29 cellular contexts compared by ENCODE assay signal in genomic region chr1:43908226-43908625, GRCh38. TPM values are rescaled to one million over a fixed set of nuclear protein-coding genes. Genes with fewer than 3 reads are reported as not detected.
"Had no signal": no experiment of that assay in that cellular context is flagged by ENCODE, and none has a peak within 500 bp of the region (broad histone marks: within the 10 kb centered on the region; RNA-seq: fewer than 3 reads in every experiment).

No MANE protein-coding gene starts in this region.

- H3K27me3 Mint-ChIP-seq: activated B cell treated with CpG ODN at 0.5 μM for 24 hours; activated CD4-positive, alpha-beta memory T cell treated with anti-CD3 and anti-CD28 coated beads, Interleukin-2, amount 10 ng/mL, durations not matched to agents 7 days and 5 days; activated naive CD4-positive, alpha-beta T cell treated with anti-CD3 and anti-CD28 coated beads, Interleukin-2, amount 50 U/mL, for 24 hours; activated naive CD8-positive, alpha-beta T cell treated with anti-CD3 and anti-CD28 coated beads for 36 hours; activated naive CD8-positive, alpha-beta T cell treated with anti-CD3 and anti-CD28 coated beads, Interleukin-2, amount 50 U/mL, for 24 hours; T-cell had no signal

- ATAC-seq: activated CD4-positive, CD25-positive, alpha-beta regulatory T cell treated with anti-CD3 and anti-CD28 coated beads, Interleukin-2, amount 50 U/mL, for 24 hours; activated naive CD8-positive, alpha-beta T cell treated with anti-CD3 and anti-CD28 coated beads, Interleukin-2, amount 50 U/mL, for 24 hours; activated T-cell treated with anti-CD3 and anti-CD28 coated beads, Interleukin-2, amount 50 U/mL, for 4 hours; body of pancreas; foreskin keratinocyte; gastrocnemius medialis; heart left ventricle; T-cell had no signal

- H3K4me3 Mint-ChIP-seq: activated B cell treated with CpG ODN at 0.5 μM for 24 hours; activated CD4-positive, alpha-beta memory T cell treated with anti-CD3 and anti-CD28 coated beads, Interleukin-2, amount 10 ng/mL, durations not matched to agents 7 days and 5 days; activated naive CD4-positive, alpha-beta T cell treated with anti-CD3 and anti-CD28 coated beads for 36 hours; activated naive CD4-positive, alpha-beta T cell treated with anti-CD3 and anti-CD28 coated beads, Interleukin-2, amount 50 U/mL, for 24 hours; activated naive CD8-positive, alpha-beta T cell treated with anti-CD3 and anti-CD28 coated beads for 36 hours; activated naive CD8-positive, alpha-beta T cell treated with anti-CD3 and anti-CD28 coated beads, Interleukin-2, amount 50 U/mL, for 24 hours; activated T-cell treated with anti-CD3 and anti-CD28 coated beads, Interleukin-2, amount 50 U/mL, for 4 hours; endodermal cell; T-cell; T-helper 1 cell treated with Interleukin-12 subunit alpha and Interleukin-12 subunit beta and Interleukin-4 antibody, amounts not matched to agents 30 μg/mL and 1 μg/mL, for 36 hours; T-helper 2 cell treated with Interferon-gamma antibody and Interleukin-4, amounts not matched to agents 5 μg/mL and 100 μg/mL, for 36 hours had no signal

- DNase-seq: activated B cell treated with CpG ODN at 0.5 μM for 24 hours; activated CD4-positive, alpha-beta memory T cell treated with anti-CD3 and anti-CD28 coated beads, Interleukin-2, amount 10 ng/mL, durations not matched to agents 7 days and 5 days; activated CD4-positive, alpha-beta T cell treated with anti-CD3 and anti-CD28 coated beads for 48 hours; activated CD8-positive, alpha-beta memory T cell treated with anti-CD3 and anti-CD28 coated beads, Interleukin-2, amount 50 U/mL, for 48 hours; activated effector memory CD4-positive, alpha-beta T cell treated with anti-CD3 and anti-CD28 coated beads, Interleukin-2, amount 50 U/mL, for 16 hours; activated naive CD4-positive, alpha-beta T cell treated with anti-CD3 and anti-CD28 coated beads for 36 hours; activated naive CD8-positive, alpha-beta T cell treated with anti-CD3 and anti-CD28 coated beads for 36 hours; activated naive CD8-positive, alpha-beta T cell treated with anti-CD3 and anti-CD28 coated beads, Interleukin-2, amount 50 U/mL, for 24 hours; activated T-cell treated with anti-CD3 and anti-CD28 coated beads, Interleukin-2, amount 50 U/mL, for 4 hours; adrenal gland; amygdala; body of pancreas; caudate nucleus; effector CD8-positive, alpha-beta T cell; endodermal cell; gastrocnemius medialis; glutamatergic neuron; heart left ventricle; T1000; WERI-Rb-1 had no signal

- H3K4me3 ChIP-seq: adrenal gland, body of pancreas, esophagus muscularis mucosa, gastrocnemius medialis, heart left ventricle had no signal

- H3K27ac Mint-ChIP-seq: activated B cell treated with CpG ODN at 0.5 μM for 24 hours; activated CD4-positive, alpha-beta memory T cell treated with anti-CD3 and anti-CD28 coated beads, Interleukin-2, amount 10 ng/mL, durations not matched to agents 7 days and 5 days; activated naive CD4-positive, alpha-beta T cell treated with anti-CD3 and anti-CD28 coated beads for 36 hours; activated naive CD4-positive, alpha-beta T cell treated with anti-CD3 and anti-CD28 coated beads, Interleukin-2, amount 50 U/mL, for 24 hours; activated naive CD8-positive, alpha-beta T cell treated with anti-CD3 and anti-CD28 coated beads for 36 hours; activated naive CD8-positive, alpha-beta T cell treated with anti-CD3 and anti-CD28 coated beads, Interleukin-2, amount 50 U/mL, for 24 hours; activated T-helper 2 cell treated with anti-CD3 and anti-CD28 coated beads, Interferon-gamma antibody, Interleukin-2, Interleukin-4, amounts not matched to agents 10 μg/mL and 5 μg/mL and 100 μg/mL, durations not matched to agents 14 hours and 24 hours and 36 hours; endodermal cell; T-cell; T-helper 1 cell treated with Interleukin-12 subunit alpha and Interleukin-12 subunit beta and Interleukin-4 antibody, amounts not matched to agents 30 μg/mL and 1 μg/mL, for 36 hours; T-helper 2 cell treated with Interferon-gamma antibody and Interleukin-4, amounts not matched to agents 5 μg/mL and 100 μg/mL, for 36 hours had no signal

- H3K9me3 ChIP-seq: adrenal gland, body of pancreas, esophagus muscularis mucosa, gastrocnemius medialis, heart left ventricle had no signal

- H3K27ac ChIP-seq: adrenal gland, body of pancreas, esophagus muscularis mucosa, foreskin keratinocyte, gastrocnemius medialis, heart left ventricle, WERI-Rb-1 had no signal

- H3K9me3 Mint-ChIP-seq: activated B cell treated with CpG ODN at 0.5 μM for 24 hours; activated CD4-positive, alpha-beta memory T cell treated with anti-CD3 and anti-CD28 coated beads, Interleukin-2, amount 10 ng/mL, durations not matched to agents 7 days and 5 days; activated naive CD4-positive, alpha-beta T cell treated with anti-CD3 and anti-CD28 coated beads for 36 hours; activated naive CD4-positive, alpha-beta T cell treated with anti-CD3 and anti-CD28 coated beads, Interleukin-2, amount 50 U/mL, for 24 hours; activated naive CD8-positive, alpha-beta T cell treated with anti-CD3 and anti-CD28 coated beads for 36 hours; activated naive CD8-positive, alpha-beta T cell treated with anti-CD3 and anti-CD28 coated beads, Interleukin-2, amount 50 U/mL, for 24 hours; activated T-cell treated with anti-CD3 and anti-CD28 coated beads, Interleukin-2, amount 50 U/mL, for 4 hours; activated T-helper 2 cell treated with anti-CD3 and anti-CD28 coated beads, Interferon-gamma antibody, Interleukin-2, Interleukin-4, amounts not matched to agents 10 μg/mL and 5 μg/mL and 100 μg/mL, durations not matched to agents 14 hours and 24 hours and 36 hours; endodermal cell; T-cell; T-helper 1 cell treated with Interleukin-12 subunit alpha and Interleukin-12 subunit beta and Interleukin-4 antibody, amounts not matched to agents 30 μg/mL and 1 μg/mL, for 36 hours; T-helper 2 cell treated with Interferon-gamma antibody and Interleukin-4, amounts not matched to agents 5 μg/mL and 100 μg/mL, for 36 hours had no signal

- H3K36me3 Mint-ChIP-seq: activated naive CD8-positive, alpha-beta T cell treated with anti-CD3 and anti-CD28 coated beads for 36 hours had no signal

- H3K4me1 Mint-ChIP-seq: activated B cell treated with CpG ODN at 0.5 μM for 24 hours; activated CD4-positive, alpha-beta memory T cell treated with anti-CD3 and anti-CD28 coated beads, Interleukin-2, amount 10 ng/mL, durations not matched to agents 7 days and 5 days; activated naive CD8-positive, alpha-beta T cell treated with anti-CD3 and anti-CD28 coated beads for 36 hours; activated naive CD8-positive, alpha-beta T cell treated with anti-CD3 and anti-CD28 coated beads, Interleukin-2, amount 50 U/mL, for 24 hours had no signal

RNA-seq across cellular contexts. Expression of gene ARTN, which starts 25.4 kb away (rescaled TPM):
- total RNA-seq: activated naive CD4-positive, alpha-beta T cell treated with anti-CD3 and anti-CD28 coated beads for 36 hours; dermis microvascular lymphatic vessel endothelial cell had no signal
